25 cellular contexts compared by ENCODE assay signal in the genomic region with DNA sequence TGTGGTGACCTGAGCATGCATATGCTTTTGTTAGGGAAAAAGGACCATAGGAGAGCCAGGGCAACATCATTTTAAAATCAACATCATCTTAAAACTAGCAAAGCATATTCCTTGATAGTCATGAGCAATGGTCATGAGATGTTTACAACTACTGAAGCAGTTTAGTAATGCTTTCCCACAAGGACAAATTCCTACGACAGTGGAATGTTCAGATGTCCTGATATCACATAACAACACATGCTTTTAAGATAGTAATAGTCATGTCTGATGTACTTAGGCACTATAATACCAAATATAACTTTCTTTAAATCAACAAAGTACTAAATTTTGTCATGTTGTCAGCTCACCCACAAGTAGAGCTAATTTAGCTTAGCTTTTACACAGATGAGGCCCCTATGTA.
DNase-seq lines count a peak whose midpoint lies in the region; ATAC-seq, FAIRE-seq and TF ChIP-seq lines count a peak whose summit lies in the region.
"Had no signal": no experiment of that assay in that cellular context is flagged by ENCODE, and none has a peak within 500 bp of the region (broad histone marks: within the 10 kb centered on the region; RNA-seq: fewer than 3 reads in every experiment).

No MANE protein-coding gene starts in this region.

- no peak overlapping the region for H3K27ac Mint-ChIP-seq in activated CD8-positive, alpha-beta memory T cell treated with anti-CD3 and anti-CD28 coated beads, Interleukin-2, amount 10 ng/mL, durations not matched to agents 7 days and 5 days
- H3K27ac Mint-ChIP-seq: activated B cell treated with CpG ODN at 0.5 μM for 24 hours; immature natural killer cell; stimulated activated naive CD8-positive, alpha-beta T cell treated with anti-CD3 and anti-CD28 coated beads, Interleukin-15, Interleukin-2, amounts not matched to agents 100 ng/mL and 50 ng/mL, for 24 hours had no signal

- no peak overlapping the region for H3K4me3 ChIP-seq in astrocyte of the spinal cord (ENCODE audit: low read depth, low read length)
- H3K4me3 ChIP-seq: adrenal gland, BLaER1, left ventricle myocardium inferior, psoas muscle, tibial artery had no signal

- H3K4me1 Mint-ChIP-seq in activated CD8-positive, alpha-beta memory T cell treated with anti-CD3 and anti-CD28 coated beads, Interleukin-2, amount 10 ng/mL, durations not matched to agents 7 days and 5 days: no peaks in the 10 kb centered on the region
- H3K4me1 Mint-ChIP-seq: activated B cell treated with CpG ODN at 0.5 μM for 24 hours; central memory CD8-positive, alpha-beta T cell; immature natural killer cell had no signal

- in situ Hi-C loops in astrocyte of the spinal cord (cut with HindIII; ENCODE audit: low sequenced_read_pairs): no loop called here

- H3K27me3 Mint-ChIP-seq in activated CD8-positive, alpha-beta memory T cell treated with anti-CD3 and anti-CD28 coated beads, Interleukin-2, amount 10 ng/mL, durations not matched to agents 7 days and 5 days: no peaks in the 10 kb centered on the region
- H3K27me3 Mint-ChIP-seq: activated B cell treated with CpG ODN at 0.5 μM for 24 hours; central memory CD8-positive, alpha-beta T cell; stimulated activated naive CD8-positive, alpha-beta T cell treated with anti-CD3 and anti-CD28 coated beads, Interleukin-15, Interleukin-2, amounts not matched to agents 100 ng/mL and 50 ng/mL, for 24 hours had no signal

- DNase-seq in H54 (ENCODE audit: insufficient read length, low spot score) (no peak), astrocyte of the spinal cord (ENCODE audit: low read depth, low spot score) (peak; percentile 9), glomerular endothelial cell (ENCODE audit: extremely low read depth, low read depth, low spot score) (peak; percentile 2), NCI-H187 treated with DMSO at 0.1 percent for 48 hours (lab: John Stamatoyannopoulos, UW) (no peak), NCI-H1105 treated with DMSO at 0.1 percent for 48 hours (lab: John Stamatoyannopoulos, UW) (no peak)
- no peak for DNase-seq in activated CD8-positive, alpha-beta memory T cell treated with anti-CD3 and anti-CD28 coated beads, Interleukin-2, amount 10 ng/mL, durations not matched to agents 7 days and 5 days
- DNase-seq: activated B cell treated with CpG ODN at 0.5 μM for 24 hours; activated CD4-positive, alpha-beta T cell treated with anti-CD3 and anti-CD28 coated beads, Interleukin-2, amount 50 U/mL, for 48 hours; activated gamma-delta T cell; adrenal gland; Calu3; effector CD4-positive, alpha-beta T cell; immature natural killer cell; left ventricle myocardium inferior; NCI-H1092; NK-92 treated with Interleukin-12 subunit alpha and Interleukin-12 subunit beta, amount 100 ng/mL, for 24 hours; psoas muscle; stimulated activated CD4-positive, alpha-beta T cell treated with anti-CD3 and anti-CD28 coated beads, Interleukin-4, amount 100 ng/mL, for 24 hours; T-helper 9 cell; tibial artery had no signal

- CTCF ChIA-PET in activated CD8-positive, alpha-beta memory T cell treated with anti-CD3 and anti-CD28 coated beads, Interleukin-2, amount 10 ng/mL, durations not matched to agents 7 days and 5 days (lab: Charles Lee): no interaction called here

- no peak for TF ChIP-seq POLR2A in H54 (IDR thresholded peaks at IDR 0.05; ENCODE audit: low read depth, low read length)

- H3K9me3 Mint-ChIP-seq in activated CD8-positive, alpha-beta memory T cell treated with anti-CD3 and anti-CD28 coated beads, Interleukin-2, amount 10 ng/mL, durations not matched to agents 7 days and 5 days (ENCODE audit: low read depth): no peaks in the 10 kb centered on the region

- FAIRE-seq in H54 (lab: Jason Lieb, UNC): peak; percentile 75

- no peaks in the 10 kb centered on the region for H3K36me3 Mint-ChIP-seq in activated CD8-positive, alpha-beta memory T cell treated with anti-CD3 and anti-CD28 coated beads, Interleukin-2, amount 10 ng/mL, durations not matched to agents 7 days and 5 days
- H3K36me3 Mint-ChIP-seq: immature natural killer cell had no signal

- no peak overlapping the region for H3K4me3 Mint-ChIP-seq in activated CD8-positive, alpha-beta memory T cell treated with anti-CD3 and anti-CD28 coated beads, Interleukin-2, amount 10 ng/mL, durations not matched to agents 7 days and 5 days
- H3K4me3 Mint-ChIP-seq: activated B cell treated with CpG ODN at 0.5 μM for 24 hours; central memory CD8-positive, alpha-beta T cell; immature natural killer cell; stimulated activated naive CD8-positive, alpha-beta T cell treated with anti-CD3 and anti-CD28 coated beads, Interleukin-15, Interleukin-2, amounts not matched to agents 100 ng/mL and 50 ng/mL, for 24 hours had no signal

- no peak for TF ChIP-seq CTCF in astrocyte of the spinal cord (IDR thresholded peaks at IDR 0.05; ENCODE audit: low read depth, low read length)

- ATAC-seq in HG02642 (IDR thresholded peaks at IDR 0.05; ENCODE audit: poor library complexity, unreplicated experiment): no peak
- ATAC-seq in activated CD8-positive, alpha-beta memory T cell treated with anti-CD3 and anti-CD28 coated beads, Interleukin-2, amount 10 ng/mL, durations not matched to agents 7 days and 5 days: no peak
- ATAC-seq: esophagus mucosa had no signal

Comparison
In these comparisons a context has a peak if more than half of its experiments do, and no peak if none do; other contexts are left out.
1. DNase-seq: peak in astrocyte of the spinal cord (single experiment) and glomerular endothelial cell (single experiment); none in H54 (single experiment), NCI-H187 treated with DMSO at 0.1 percent for 48 hours (single experiment), NCI-H1105 treated with DMSO at 0.1 percent for 48 hours (single experiment) and activated CD8-positive, alpha-beta memory T cell treated with anti-CD3 and anti-CD28 coated beads, Interleukin-2, amount 10 ng/mL, durations not matched to agents 7 days and 5 days (single experiment).